Comparison of ENCODE assay signal across 27 cellular contexts in genomic region chr5:124071039-124071438, GRCh38.
"Had no signal": no experiment of that assay in that cellular context is flagged by ENCODE, and none has a peak within 500 bp of the region (broad histone marks: within the 10 kb centered on the region; RNA-seq: fewer than 3 reads in every experiment).

No MANE protein-coding gene starts in this region.

- H3K27ac ChIP-seq: adrenal gland, Peyer's patch, SJSA1 had no signal

- H3K27ac Mint-ChIP-seq: activated CD8-positive, alpha-beta T cell treated with anti-CD3 and anti-CD28 coated beads, Interleukin-2, amount 10 ng/mL, durations not matched to agents 7 days and 5 days; activated naive CD8-positive, alpha-beta T cell treated with anti-CD3 and anti-CD28 coated beads, Interleukin-2, amount 10 ng/mL, durations not matched to agents 7 days and 5 days; T-helper 17 cell; WTC11 had no signal

- H3K36me3 Mint-ChIP-seq: activated naive CD8-positive, alpha-beta T cell treated with anti-CD3 and anti-CD28 coated beads, Interleukin-2, amount 10 ng/mL, durations not matched to agents 7 days and 5 days; WTC11 had no signal

- H3K4me1 Mint-ChIP-seq: activated naive CD8-positive, alpha-beta T cell treated with anti-CD3 and anti-CD28 coated beads, Interleukin-2, amount 10 ng/mL, durations not matched to agents 7 days and 5 days; T-helper 17 cell had no signal

- H3K36me3 ChIP-seq: adrenal gland, MG63, Peyer's patch, SJSA1 had no signal

- DNase-seq: activated CD4-positive, alpha-beta T cell treated with anti-CD3 and anti-CD28 coated beads for 48 hours; activated CD4-positive, alpha-beta T cell treated with anti-CD3 and anti-CD28 coated beads, Interleukin-2, amount 50 U/mL, for 4 hours; activated CD4-positive, CD25-positive, alpha-beta regulatory T cell treated with anti-CD3 and anti-CD28 coated beads, Interleukin-2, amount 50 U/mL, for 72 hours; activated CD8-positive, alpha-beta memory T cell treated with anti-CD3 and anti-CD28 coated beads, Interleukin-2, amount 50 U/mL, for 48 hours; activated CD8-positive, alpha-beta T cell treated with anti-CD3 and anti-CD28 coated beads, Interleukin-2, amount 10 ng/mL, durations not matched to agents 7 days and 5 days; activated naive CD4-positive, alpha-beta T cell treated with anti-CD3 and anti-CD28 coated beads, Interleukin-2, amount 50 U/mL, for 16 hours; activated naive CD8-positive, alpha-beta T cell treated with anti-CD3 and anti-CD28 coated beads, Interleukin-2, amount 10 ng/mL, durations not matched to agents 7 days and 5 days; activated T-cell treated with anti-CD3 and anti-CD28 coated beads, Interleukin-2, amount 50 U/mL, for 1 hour; adrenal gland; anterior cingulate cortex; MG63; MV-4-11; NCI-H1092 treated with DMSO at 0.1 percent for 48 hours; NCI-H1417 treated with DMSO at 0.1 percent for 48 hours; NCI-H1694 treated with DMSO at 0.1 percent for 48 hours; NCI-H2029 treated with DMSO at 0.1 percent for 48 hours; NCI-H226; NCI-H526; NCI-H774; NK-92 treated with Interleukin-12 subunit alpha and Interleukin-12 subunit beta, amount 100 ng/mL, for 24 hours; OCI-M1; Peyer's patch; SHP77; T-helper 17 cell; T-helper 9 cell had no signal

- ATAC-seq: activated CD8-positive, alpha-beta T cell treated with anti-CD3 and anti-CD28 coated beads, Interleukin-2, amount 10 ng/mL, durations not matched to agents 7 days and 5 days; T-helper 17 cell; WTC11 had no signal

- H3K27me3 ChIP-seq: adrenal gland, MG63, Peyer's patch, SJSA1 had no signal

- H3K9me3 ChIP-seq: adrenal gland, MG63, Peyer's patch, SJSA1 had no signal

- H3K27me3 Mint-ChIP-seq: activated naive CD8-positive, alpha-beta T cell treated with anti-CD3 and anti-CD28 coated beads, Interleukin-2, amount 10 ng/mL, durations not matched to agents 7 days and 5 days; T-helper 17 cell had no signal

- H3K4me1 ChIP-seq: adrenal gland, Peyer's patch, SJSA1 had no signal

- H3K4me3 ChIP-seq: adrenal gland, MG63, Peyer's patch, SJSA1 had no signal

- H3K4me3 Mint-ChIP-seq: activated CD8-positive, alpha-beta T cell treated with anti-CD3 and anti-CD28 coated beads, Interleukin-2, amount 10 ng/mL, durations not matched to agents 7 days and 5 days; activated naive CD8-positive, alpha-beta T cell treated with anti-CD3 and anti-CD28 coated beads, Interleukin-2, amount 10 ng/mL, durations not matched to agents 7 days and 5 days; T-helper 17 cell; WTC11 had no signal
